Comparison of ENCODE assay signal across 9 cellular contexts in genomic region chr20:53739799-53740785, GRCh38.
DNase-seq lines count a peak whose midpoint lies in the region; ATAC-seq and TF ChIP-seq lines count a peak whose summit lies in the region.
"Had no signal": no experiment of that assay in that cellular context is flagged by ENCODE, and none has a peak within 500 bp of the region (broad histone marks: within the 10 kb centered on the region; RNA-seq: fewer than 3 reads in every experiment).

No MANE protein-coding gene starts in this region.

- H3K27me3 ChIP-seq in foreskin keratinocyte, result no peaks in the 10 kb centered on the region

- peaks cover 49% of the 10 kb centered on the region for H3K4me1 ChIP-seq in foreskin keratinocyte

- TF ChIP-seq CTCF in foreskin keratinocyte (conservative IDR thresholded peaks at IDR 0.05), result no peak

- ATAC-seq in activated CD8-positive, alpha-beta memory T cell treated with anti-CD3 and anti-CD28 coated beads, Interleukin-2, amount 10 ng/mL, durations not matched to agents 7 days and 5 days, result peak; percentile 79
- ATAC-seq in HG03139 (IDR thresholded peaks at IDR 0.05; ENCODE audit: unreplicated experiment) (peak; percentile 48), foreskin keratinocyte (peak; percentile 15)
- peak; percentile 65 for ATAC-seq in stimulated activated memory B cell treated with anti-CD40 and anti-IgM and Interleukin-4, amounts not matched to agents 10 μg/mL and 1 μg/mL and 100 μg/mL, for 72 hours

- peak; percentile 41 for DNase-seq in activated CD8-positive, alpha-beta memory T cell treated with anti-CD3 and anti-CD28 coated beads, Interleukin-2, amount 10 ng/mL, durations not matched to agents 7 days and 5 days
- DNase-seq in activated CD8-positive, alpha-beta memory T cell treated with anti-CD3 and anti-CD28 coated beads for 24 hours, result no peak
- DNase-seq in SIG-M5 treated with dmso at 0.1 percent for 504 hours (lab: John Stamatoyannopoulos, UW; ENCODE audit: unreplicated experiment), result peak; percentile 96
- DNase-seq in foreskin keratinocyte, result peak; percentile 27
- no peak for DNase-seq in SK-N-DZ (ENCODE audit: low spot score)
- no peak for DNase-seq in NCI-H1417 treated with DMSO at 0.1 percent for 48 hours (lab: John Stamatoyannopoulos, UW)
- DNase-seq: DND-41 had no signal

- CTCF ChIA-PET in activated CD8-positive, alpha-beta memory T cell treated with anti-CD3 and anti-CD28 coated beads, Interleukin-2, amount 10 ng/mL, durations not matched to agents 7 days and 5 days (lab: Charles Lee), result interaction anchor here (0.8 to 1.8 kb wide), 4 partner anchors 14 to 176 kb away, joined by 3 to 5 read pairs (median 4); no protein-coding TSS in a partner anchor

- H3K27me3 Mint-ChIP-seq in activated CD8-positive, alpha-beta memory T cell treated with anti-CD3 and anti-CD28 coated beads, Interleukin-2, amount 10 ng/mL, durations not matched to agents 7 days and 5 days, result no peaks in the 10 kb centered on the region
- no peaks in the 10 kb centered on the region for H3K27me3 Mint-ChIP-seq in stimulated activated memory B cell treated with anti-CD40 and anti-IgM and Interleukin-4, amounts not matched to agents 10 μg/mL and 1 μg/mL and 100 μg/mL, for 72 hours

- H3K4me1 Mint-ChIP-seq in activated CD8-positive, alpha-beta memory T cell treated with anti-CD3 and anti-CD28 coated beads, Interleukin-2, amount 10 ng/mL, durations not matched to agents 7 days and 5 days, result peaks cover 55% of the 10 kb centered on the region
- peaks cover 60% of the 10 kb centered on the region for H3K4me1 Mint-ChIP-seq in stimulated activated memory B cell treated with anti-CD40 and anti-IgM and Interleukin-4, amounts not matched to agents 10 μg/mL and 1 μg/mL and 100 μg/mL, for 72 hours

- peak overlapping the region; percentile 76 for H3K4me3 Mint-ChIP-seq in activated CD8-positive, alpha-beta memory T cell treated with anti-CD3 and anti-CD28 coated beads, Interleukin-2, amount 10 ng/mL, durations not matched to agents 7 days and 5 days
- H3K4me3 Mint-ChIP-seq in stimulated activated memory B cell treated with anti-CD40 and anti-IgM and Interleukin-4, amounts not matched to agents 10 μg/mL and 1 μg/mL and 100 μg/mL, for 72 hours, result peak overlapping the region; percentile 79

- no peaks in the 10 kb centered on the region for H3K36me3 Mint-ChIP-seq in activated CD8-positive, alpha-beta memory T cell treated with anti-CD3 and anti-CD28 coated beads, Interleukin-2, amount 10 ng/mL, durations not matched to agents 7 days and 5 days
- H3K36me3 Mint-ChIP-seq in stimulated activated memory B cell treated with anti-CD40 and anti-IgM and Interleukin-4, amounts not matched to agents 10 μg/mL and 1 μg/mL and 100 μg/mL, for 72 hours, result no peaks in the 10 kb centered on the region

- H3K27ac Mint-ChIP-seq in activated CD8-positive, alpha-beta memory T cell treated with anti-CD3 and anti-CD28 coated beads, Interleukin-2, amount 10 ng/mL, durations not matched to agents 7 days and 5 days, result peak overlapping the region; percentile 87
- H3K27ac Mint-ChIP-seq in stimulated activated memory B cell treated with anti-CD40 and anti-IgM and Interleukin-4, amounts not matched to agents 10 μg/mL and 1 μg/mL and 100 μg/mL, for 72 hours, result peak overlapping the region; percentile 98

- no peaks in the 10 kb centered on the region for H3K9me3 Mint-ChIP-seq in activated CD8-positive, alpha-beta memory T cell treated with anti-CD3 and anti-CD28 coated beads, Interleukin-2, amount 10 ng/mL, durations not matched to agents 7 days and 5 days (ENCODE audit: low read depth)
- H3K9me3 Mint-ChIP-seq in stimulated activated memory B cell treated with anti-CD40 and anti-IgM and Interleukin-4, amounts not matched to agents 10 μg/mL and 1 μg/mL and 100 μg/mL, for 72 hours, result no peaks in the 10 kb centered on the region

- H3K27ac ChIP-seq in foreskin keratinocyte, result peak overlapping the region; percentile 88

Comparison
In these comparisons a context has a peak if more than half of its experiments do, and no peak if none do; other contexts are left out.
1. DNase-seq: peak in activated CD8-positive, alpha-beta memory T cell treated with anti-CD3 and anti-CD28 coated beads, Interleukin-2, amount 10 ng/mL, durations not matched to agents 7 days and 5 days (single experiment), SIG-M5 treated with dmso at 0.1 percent for 504 hours (single experiment) and foreskin keratinocyte (2 of 2); none in activated CD8-positive, alpha-beta memory T cell treated with anti-CD3 and anti-CD28 coated beads for 24 hours (single experiment), SK-N-DZ (single experiment) and NCI-H1417 treated with DMSO at 0.1 percent for 48 hours (single experiment).
2. ATAC-seq: peak in every context shown above with its lines; median percentile 79 in activated CD8-positive, alpha-beta memory T cell treated with anti-CD3 and anti-CD28 coated beads, Interleukin-2, amount 10 ng/mL, durations not matched to agents 7 days and 5 days; 65 in stimulated activated memory B cell treated with anti-CD40 and anti-IgM and Interleukin-4, amounts not matched to agents 10 μg/mL and 1 μg/mL and 100 μg/mL, for 72 hours; 48 in HG03139; 15 in foreskin keratinocyte.